Comparison of ENCODE assay signal across 22 cellular contexts in the genomic region with DNA sequence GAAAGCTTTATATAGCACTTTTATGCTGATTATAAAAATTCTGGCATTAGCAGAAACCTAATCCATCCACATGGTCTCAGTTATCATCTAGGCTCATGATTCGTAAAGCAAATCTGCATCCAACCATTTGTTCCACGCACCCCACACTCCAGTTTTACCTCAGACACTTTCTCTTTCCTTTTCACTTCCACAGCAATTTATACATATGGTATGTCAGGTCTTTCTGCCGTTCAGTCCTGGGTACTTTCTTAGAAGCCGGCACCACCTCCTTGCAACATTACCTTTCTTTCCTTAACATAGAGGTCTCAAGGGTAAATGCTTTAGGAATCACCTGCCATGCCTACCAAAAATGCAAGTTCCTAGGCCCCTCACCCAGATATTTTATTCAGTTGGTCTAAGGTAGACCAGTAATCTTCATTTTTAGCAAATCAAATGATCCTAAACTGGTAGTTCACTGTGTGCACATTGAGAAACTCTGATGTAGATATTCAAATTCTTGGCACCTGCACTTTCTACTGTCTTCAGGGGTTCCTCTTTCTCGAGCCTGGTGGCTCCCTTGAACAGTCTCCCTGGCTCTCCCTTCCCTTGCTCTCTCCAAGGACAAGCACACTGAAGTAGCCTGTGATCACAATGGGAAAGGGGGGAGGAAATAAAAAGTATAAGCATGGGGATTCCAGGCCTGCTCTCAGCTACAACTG. TPM values are rescaled to one million over a fixed set of nuclear protein-coding genes. Genes with fewer than 3 reads are reported as not detected.
DNase-seq lines count a peak whose midpoint lies in the region; ATAC-seq and TF ChIP-seq lines count a peak whose summit lies in the region.
"Had no signal": no experiment of that assay in that cellular context is flagged by ENCODE, and none has a peak within 500 bp of the region (broad histone marks: within the 10 kb centered on the region; RNA-seq: fewer than 3 reads in every experiment).

No MANE protein-coding gene starts in this region.

- BruUV-seq in OCI-LY7 (replicated peaks; lab: Mats Ljungman, UMichigan) = no TSS peak
- BruUV-seq in mammary epithelial cell (replicated peaks; lab: Mats Ljungman, UMichigan) = no TSS peak

- TF ChIP-seq CTCF in CD4-positive, alpha-beta T cell (IDR thresholded peaks at IDR 0.05) = no peak
- TF ChIP-seq CTCF in OCI-LY7 (conservative IDR thresholded peaks at IDR 0.05; ENCODE audit: low read length) (no peak), mesothelial cell of epicardium (IDR thresholded peaks at IDR 0.05; ENCODE audit: unreplicated experiment) (no peak), omental fat pad (IDR thresholded peaks at IDR 0.05) (no peak), mammary epithelial cell (conservative IDR thresholded peaks at IDR 0.05 in 1 of 2, IDR thresholded peaks at IDR 0.05 in 1 of 2; ENCODE audit: extremely low read depth in 1 of 2, insufficient read depth in 1 of 2, low read depth in 1 of 2, low read length in 2 of 2) (no peak)

- peak overlapping the region; percentile 87 for H3K4me3 Mint-ChIP-seq in CD4-positive, alpha-beta T cell
- no peak overlapping the region for H3K4me3 Mint-ChIP-seq in mesothelial cell of epicardium
- H3K4me3 Mint-ChIP-seq: activated CD4-positive, alpha-beta T cell treated with anti-CD3 and anti-CD28 coated beads, Interleukin-2, amount 10 ng/mL, durations not matched to agents 7 days and 5 days had no signal

- peak overlapping the region; percentile 63 for H3K4me2 ChIP-seq in OCI-LY7 (ENCODE audit: low read length)
- H3K4me2 ChIP-seq in mammary epithelial cell (ENCODE audit: insufficient read depth, low read depth, low read length) = no peak overlapping the region
- H3K4me2 ChIP-seq: KMS-11 had no signal

- no peaks in the 10 kb centered on the region for H3K27me3 Mint-ChIP-seq in CD4-positive, alpha-beta T cell
- no peaks in the 10 kb centered on the region for H3K27me3 Mint-ChIP-seq in mesothelial cell of epicardium (ENCODE audit: low read depth)

- peaks cover 14% of the 10 kb centered on the region for H3K36me3 Mint-ChIP-seq in CD4-positive, alpha-beta T cell (ENCODE audit: low read depth)
- H3K36me3 Mint-ChIP-seq in mesothelial cell of epicardium = no peaks in the 10 kb centered on the region

- 77% methylated on average over 5 of the region's 5 CpGs for WGBS in mammary epithelial cell (ENCODE audit: low coverage, missing lambda C conversion rate)

- in situ Hi-C loops in mammary epithelial cell (cut with MboI; ENCODE audit: low sequenced_read_pairs in 2 of 2) = no loop called here

- H2AFZ ChIP-seq in OCI-LY7 (ENCODE audit: low read length) (peak overlapping the region; percentile 71), mammary epithelial cell (ENCODE audit: low read depth, low read length) (no peak overlapping the region)

- H3K4me1 Mint-ChIP-seq in CD4-positive, alpha-beta T cell (ENCODE audit: low read depth) = peaks cover 37% of the 10 kb centered on the region
- peaks cover 67% of the 10 kb centered on the region for H3K4me1 Mint-ChIP-seq in mesothelial cell of epicardium

- H3K27ac Mint-ChIP-seq in CD4-positive, alpha-beta T cell = peak overlapping the region; percentile 85
- peak overlapping the region; percentile 1 for H3K27ac Mint-ChIP-seq in mesothelial cell of epicardium
- H3K27ac Mint-ChIP-seq: activated CD4-positive, alpha-beta T cell treated with anti-CD3 and anti-CD28 coated beads, Interleukin-2, amount 10 ng/mL, durations not matched to agents 7 days and 5 days had no signal

- DNase-seq in CD4-positive, alpha-beta T cell = no peak
- DNase-seq in OCI-LY7 (ENCODE audit: low spot score) (peak; percentile 61), mesothelial cell of epicardium (ENCODE audit: low spot score in 2 of 2, unreplicated experiment in 2 of 2) (no peak), omental fat pad (ENCODE audit: low spot score) (no peak), amygdala (lab: John Stamatoyannopoulos, UW) (no peak), mammary epithelial cell (no peak)
- DNase-seq: activated CD4-positive, alpha-beta T cell treated with anti-CD3 and anti-CD28 coated beads, Interleukin-2, amount 10 ng/mL, durations not matched to agents 7 days and 5 days; activated naive CD4-positive, alpha-beta T cell treated with Interleukin-2 at 50 U/mL for 16 hours; Calu3; effector memory CD4-positive, alpha-beta T cell; esophagus squamous epithelium; left colon; NCI-H1105; NCI-H510A treated with DMSO at 0.1 percent for 48 hours; nucleus accumbens; SW 1271; testis had no signal

- no peaks in the 10 kb centered on the region for H3K9me2 ChIP-seq in OCI-LY7 (ENCODE audit: insufficient read depth, low read length)

- H3K27ac ChIP-seq in CD4-positive, alpha-beta T cell (ENCODE audit: low read depth, low read length) = no peak overlapping the region
- H3K27ac ChIP-seq in OCI-LY7 (ENCODE audit: low read depth, low read length, poor library complexity, severe bottlenecking) (peak overlapping the region; percentile 53), mammary epithelial cell (ENCODE audit: insufficient read depth, low read depth, low read length) (no peak overlapping the region)
- H3K27ac ChIP-seq: esophagus squamous epithelium, KMS-11, testis had no signal

- H3K9me3 ChIP-seq in CD4-positive, alpha-beta T cell (ENCODE audit: control insufficient read depth, low read length) = no peaks in the 10 kb centered on the region
- H3K9me3 ChIP-seq in OCI-LY7 (ENCODE audit: low read length) (no peaks in the 10 kb centered on the region), mammary epithelial cell (replicated peaks; ENCODE audit: insufficient read depth, low read length) (no peaks in the 10 kb centered on the region)
- H3K9me3 ChIP-seq: esophagus squamous epithelium, testis had no signal

- H3K4me3 ChIP-seq in OCI-LY7 (ENCODE audit: low read depth, low read length, poor library complexity, severe bottlenecking) (peak overlapping the region; percentile 33), mammary epithelial cell (replicated peaks in 1 of 3; ENCODE audit: insufficient read depth in 1 of 3, low read depth in 2 of 3, low read length in 3 of 3) (no peak overlapping the region)
- H3K4me3 ChIP-seq: esophagus squamous epithelium, testis had no signal

- H4K20me1 ChIP-seq in OCI-LY7 (ENCODE audit: insufficient read depth, low read length) (peaks cover 7% of the 10 kb centered on the region; the same call in 1 of the 2 replicates), mammary epithelial cell (ENCODE audit: insufficient read depth, low read length) (no peaks in the 10 kb centered on the region)

- no peaks in the 10 kb centered on the region for H3K27me3 ChIP-seq in CD4-positive, alpha-beta T cell (ENCODE audit: control insufficient read depth, insufficient read depth, low read length)
- H3K27me3 ChIP-seq in mammary epithelial cell (ENCODE audit: insufficient read depth, low read length) = no peaks in the 10 kb centered on the region
- H3K27me3 ChIP-seq: esophagus squamous epithelium, testis had no signal

- H3K4me1 ChIP-seq in OCI-LY7 (ENCODE audit: insufficient read depth, low read length, poor library complexity, severe bottlenecking) = peaks cover 50% of the 10 kb centered on the region
- peaks cover 4% of the 10 kb centered on the region for H3K4me1 ChIP-seq in mammary epithelial cell (ENCODE audit: insufficient read depth, low read length)

- intact Hi-C loops in CD4-positive, alpha-beta T cell (cut with DNase I, micrococcal nuclease) = loop anchor here in 1 of 2 experiments (5.0 kb wide), 2 partner anchors 44 to 201 kb away; a partner anchor contains a TSS
- intact Hi-C loops in OCI-LY7 (cut with micrococcal nuclease; ENCODE audit: unreplicated experiment) = loop anchor here (5.0 kb wide), 2 partner anchors 261 to 1579 kb away; partner anchors contain the start of gene ITPR2
- intact Hi-C loops in mammary epithelial cell (cut with micrococcal nuclease) = loop anchor here (5.0 kb wide), 1 partner anchor 79 kb away; no protein-coding TSS in a partner anchor

- H3K79me2 ChIP-seq in OCI-LY7 (ENCODE audit: insufficient read depth, low read depth, low read length) (peaks cover 17% of the 10 kb centered on the region), mammary epithelial cell (ENCODE audit: insufficient read depth, low read length) (peaks cover 18% of the 10 kb centered on the region)

- CTCF ChIA-PET in CD4-positive, alpha-beta T cell (lab: Charles Lee) = no interaction called here
- CTCF ChIA-PET in OCI-LY7 (lab: Charles Lee; ENCODE audit: unreplicated experiment) = no interaction called here
- CTCF ChIA-PET in mammary epithelial cell (lab: Charles Lee; ENCODE audit: low non-redundant PET) = no interaction called here

- no peaks in the 10 kb centered on the region for H3K9me3 Mint-ChIP-seq in CD4-positive, alpha-beta T cell
- H3K9me3 Mint-ChIP-seq in mesothelial cell of epicardium = peaks cover 6% of the 10 kb centered on the region
- H3K9me3 Mint-ChIP-seq: activated CD4-positive, alpha-beta T cell treated with anti-CD3 and anti-CD28 coated beads, Interleukin-2, amount 10 ng/mL, durations not matched to agents 7 days and 5 days had no signal

- no peak overlapping the region for H3K9ac ChIP-seq in mammary epithelial cell (ENCODE audit: insufficient read depth, low read length)
- H3K9ac ChIP-seq: KMS-11 had no signal

- ATAC-seq in CD4-positive, alpha-beta T cell (ENCODE audit: poor library complexity) = no peak
- peak; percentile 17 for ATAC-seq in GM18502 (IDR thresholded peaks at IDR 0.05; ENCODE audit: poor library complexity, unreplicated experiment)
- no peak for ATAC-seq in omental fat pad (ENCODE audit: low FRiP score)
- no peak for ATAC-seq in HG02588 (IDR thresholded peaks at IDR 0.05; ENCODE audit: unreplicated experiment)
- ATAC-seq: HCT116, left colon had no signal

- H3K36me3 ChIP-seq in OCI-LY7 (ENCODE audit: insufficient read depth, low read length) (peaks cover 3% of the 10 kb centered on the region; the same call in 1 of the 2 replicates), mammary epithelial cell (ENCODE audit: insufficient read depth, low read length) (no peaks in the 10 kb centered on the region)
- H3K36me3 ChIP-seq: esophagus squamous epithelium had no signal

- dilution Hi-C loops in mammary epithelial cell (cut with HindIII; ENCODE audit: low sequenced_read_pairs) = no loop called here

- POLR2A ChIA-PET in CD4-positive, alpha-beta T cell (lab: Charles Lee) = interaction anchor here (1.7 kb wide), 1 partner anchor 124 kb away, joined by 4 read pairs; no protein-coding TSS in a partner anchor
- POLR2A ChIA-PET in OCI-LY7 (lab: Charles Lee) = interaction anchor here (0.6 to 3.4 kb wide), 5 partner anchors 10 to 867 kb away, joined by 4 to 21 read pairs (median 5); partner anchors contain the start of genes DNAI7 and ETFRF1

RNA-seq across cellular contexts. Expression of gene KRAS, which starts 2.8 kb away (rescaled TPM):
- 10 to 100 TPM; 45.0 to 48.7 TPM for total RNA-seq in CD4-positive, alpha-beta T cell
- total RNA-seq in OCI-LY7 (2014; rRNA removed; shearing (Covaris generic)) = 8.6 and 14.7 TPM in 2 replicates
- 33.2 and 39.1 TPM in 2 replicates for total RNA-seq in OCI-LY7 (2022)
- total RNA-seq in mesothelial cell of epicardium = 34.4 to 38.2 TPM (median 37.9 TPM) in 3 replicates
- 10 to 100 TPM; 10.7 to 22.1 (median 16.3) TPM for total RNA-seq in omental fat pad
- total RNA-seq in mammary epithelial cell = 10 to 100 TPM; 23.5 to 23.9 TPM
- 10.0 TPM for polyA plus RNA-seq in mammary epithelial cell
- 8.0 TPM for polyA minus RNA-seq in mammary epithelial cell

RNA-seq across cellular contexts. Expression of gene ETFRF1, which starts 58.5 kb away (rescaled TPM):
- 10 to 100 TPM; 32.9 to 39.8 TPM for total RNA-seq in CD4-positive, alpha-beta T cell
- 2.8 and 8.5 TPM in 2 replicates for total RNA-seq in OCI-LY7 (2014; rRNA removed; shearing (Covaris generic))
- total RNA-seq in OCI-LY7 (2022) (11.4 and 13.0 TPM in 2 replicates), mesothelial cell of epicardium (14.3 to 20.7 TPM (median 17.5 TPM) in 3 replicates), omental fat pad (10 to 100 TPM; 21.3 to 54.5 (median 33.9) TPM), mammary epithelial cell (10 to 100 TPM; 14.4 to 19.0 TPM)
- 6.1 TPM for polyA plus RNA-seq in mammary epithelial cell
- polyA minus RNA-seq in mammary epithelial cell = 1.8 TPM

RNA-seq across cellular contexts. Expression of gene DNAI7, which starts 58.6 kb away (rescaled TPM):
- under 1 TPM in 1 of 2 experiments, not detected in 1; 0.36 TPM for total RNA-seq in CD4-positive, alpha-beta T cell
- not detected in 2 replicates for total RNA-seq in OCI-LY7 (2014; rRNA removed; shearing (Covaris generic))
- total RNA-seq in OCI-LY7 (2022) = not detected in 2 replicates
- 0.70 to 1.5 TPM (median 0.84 TPM) in 3 replicates for total RNA-seq in mesothelial cell of epicardium
- total RNA-seq in omental fat pad = 1 to 10 TPM in 1 of 4 donors, under 1 TPM in 2, not detected in 1; 0.47 to 3.5 (median 0.56) TPM
- under 1 TPM in 1 of 2 donors, not detected in 1; 0.50 TPM for total RNA-seq in mammary epithelial cell
- polyA plus RNA-seq in mammary epithelial cell = 0.08 TPM
- polyA minus RNA-seq in mammary epithelial cell = not detected
- total RNA-seq: activated CD4-positive, alpha-beta T cell treated with anti-CD3 and anti-CD28 coated beads, Interleukin-2, amount 10 ng/mL, durations not matched to agents 7 days and 5 days; chondrocyte; esophagus squamous epithelium had no signal
